ENCODE assay signal across 8 cellular contexts in the genomic region with DNA sequence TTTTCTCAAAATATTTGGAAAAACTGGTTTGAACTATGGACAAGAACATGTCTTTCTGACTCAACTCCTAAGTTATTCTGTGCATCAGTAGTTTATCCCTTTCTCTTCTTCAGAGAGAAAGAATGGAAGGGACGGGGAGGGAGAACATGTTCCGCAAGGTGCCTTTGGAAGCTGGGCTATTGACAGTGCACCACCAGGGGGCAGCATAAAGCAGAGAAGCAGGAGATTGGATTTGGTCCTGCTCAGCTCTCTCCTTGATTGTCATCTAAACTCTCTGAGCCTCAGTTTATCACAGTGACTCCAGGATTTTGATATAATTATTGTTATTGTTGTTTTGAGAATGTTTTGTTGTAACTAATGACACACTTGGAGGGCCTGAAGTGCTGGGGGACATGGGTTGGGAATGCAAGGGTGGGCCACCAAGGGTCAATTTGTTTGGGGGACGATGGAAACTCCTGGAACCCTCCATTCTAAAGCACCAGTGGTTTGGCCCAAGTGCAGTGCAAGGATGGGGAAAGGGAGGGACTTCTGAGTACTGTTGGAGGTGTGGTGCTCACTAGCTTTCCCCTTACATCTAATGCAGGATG. TPM values are rescaled to one million over a fixed set of nuclear protein-coding genes. Genes with fewer than 3 reads are reported as not detected.
A peak's percentile ranks its signal among the peaks of the same experiment; 100 is the strongest.
DNase-seq lines count a peak whose midpoint lies in the region; ATAC-seq, FAIRE-seq and TF ChIP-seq lines count a peak whose summit lies in the region.

No MANE protein-coding gene starts in this region.

- no peaks in the 10 kb centered on the region for H3K27me3 ChIP-seq in A673 (replicated peaks; ENCODE audit: insufficient read depth, low read depth, low read length, poor library complexity)
- no peaks in the 10 kb centered on the region for H3K27me3 ChIP-seq in Panc1 (ENCODE audit: control insufficient read depth, insufficient read depth, low read length)

- H3K4me3 ChIP-seq in A673 (ENCODE audit: low read depth, low read length, poor library complexity, severe bottlenecking) (no peak overlapping the region), Panc1 (ENCODE audit: low read depth in 2 of 2, low read length in 2 of 2) (no peak overlapping the region), fibroblast of mammary gland (ENCODE audit: control insufficient read depth, low read depth, low read length) (no peak overlapping the region)

- H3K4me1 Mint-ChIP-seq in activated T-cell treated with anti-CD3 and anti-CD28 coated beads, Interleukin-2, amount 50 U/mL, for 24 hours (ENCODE audit: low read depth), result no peaks in the 10 kb centered on the region
- H3K4me1 Mint-ChIP-seq in nephron progenitor cell, result no peaks in the 10 kb centered on the region

- H3K27me3 Mint-ChIP-seq in activated T-cell treated with anti-CD3 and anti-CD28 coated beads, Interleukin-2, amount 50 U/mL, for 24 hours, result peaks cover 2% of the 10 kb centered on the region
- H3K27me3 Mint-ChIP-seq in nephron progenitor cell (ENCODE audit: low read depth, poor library complexity), result no peaks in the 10 kb centered on the region

- peak; percentile 91 for ATAC-seq in Panc1
- no peak for ATAC-seq in stimulated activated naive CD8-positive, alpha-beta T cell treated with anti-CD3 and anti-CD28 coated beads, Interleukin-15, Interleukin-2, amounts not matched to agents 100 U/mL and 50 U/mL, for 24 hours

- H3K4me3 Mint-ChIP-seq in activated T-cell treated with anti-CD3 and anti-CD28 coated beads, Interleukin-2, amount 50 U/mL, for 24 hours, result no peak overlapping the region
- no peak overlapping the region for H3K4me3 Mint-ChIP-seq in nephron progenitor cell

- intact Hi-C loops in A673 (cut with micrococcal nuclease; ENCODE audit: unreplicated experiment), result loop anchor here (2.0 to 5.0 kb wide), 4 partner anchors 218 to 837 kb away; a partner anchor contains a TSS
- intact Hi-C loops in Panc1 (cut with micrococcal nuclease; ENCODE audit: unreplicated experiment), result loop anchor here (5.0 kb wide), 2 partner anchors 217 to 557 kb away; a partner anchor contains a TSS

- CTCF ChIA-PET in A673 (lab: Charles Lee), result interaction anchor here (0.5 to 1.3 kb wide), 3 partner anchors 45 to 217 kb away, joined by 3 to 10 read pairs (median 3); a partner anchor contains a TSS
- CTCF ChIA-PET in Panc1 (lab: Charles Lee), result interaction anchor here (0.6 to 0.7 kb wide), 2 partner anchors 56 to 1959 kb away, joined by 3 to 5 read pairs; no protein-coding TSS in a partner anchor

- H3K9me3 ChIP-seq in A673 (ENCODE audit: low read depth, low read length, poor library complexity, severe bottlenecking) (no peaks in the 10 kb centered on the region), Panc1 (ENCODE audit: control insufficient read depth, insufficient read depth, low read depth, low read length) (no peaks in the 10 kb centered on the region)

- H3K27ac ChIP-seq in A673 (ENCODE audit: low read depth, low read length, poor library complexity, severe bottlenecking) (no peak overlapping the region), Panc1 (ENCODE audit: low read length) (no peak overlapping the region)

- DNase-seq in A673 (ENCODE audit: low spot score) (peak; percentile 85), GM18507 (ENCODE audit: extremely low spot score, insufficient read length, low read depth) (peak; percentile 29), HTR-8/SVneo (ENCODE audit: insufficient read length, low spot score) (peak; percentile 70), Panc1 (ENCODE audit: low read depth, low spot score) (peak; percentile 74), fibroblast of mammary gland (ENCODE audit: low read depth) (peak; percentile 79), nephron progenitor cell (peak; percentile 89)
- DNase-seq in activated T-cell treated with anti-CD3 and anti-CD28 coated beads, Interleukin-2, amount 50 U/mL, for 24 hours, result peak; percentile 81
- peak; percentile 90 for DNase-seq in stimulated activated naive CD8-positive, alpha-beta T cell treated with anti-CD3 and anti-CD28 coated beads, Interleukin-15, Interleukin-2, amounts not matched to agents 100 U/mL and 50 U/mL, for 24 hours

- TF ChIP-seq CTCF in A673 (conservative IDR thresholded peaks at IDR 0.05; ENCODE audit: low read depth, low read length) (peak; percentile 97), Panc1 (IDR thresholded peaks at IDR 0.05) (peak; percentile 94), fibroblast of mammary gland (conservative IDR thresholded peaks at IDR 0.05; ENCODE audit: control insufficient read depth, insufficient read depth, low read depth, low read length) (peak; percentile 97), nephron progenitor cell (IDR thresholded peaks at IDR 0.05) (peak; percentile 92)

- in situ Hi-C loops in Panc1 (cut with HindIII; ENCODE audit: low pct_unique_long_range_greater_than_20kb, low sequenced_read_pairs), result no loop called here

- H3K36me3 ChIP-seq in A673 (ENCODE audit: insufficient read depth, low read length, poor library complexity, severe bottlenecking), result no peaks in the 10 kb centered on the region
- H3K36me3 ChIP-seq in Panc1 (ENCODE audit: control insufficient read depth, insufficient read depth, low read length), result no peaks in the 10 kb centered on the region

- peaks cover 14% of the 10 kb centered on the region for H3K36me3 Mint-ChIP-seq in activated T-cell treated with anti-CD3 and anti-CD28 coated beads, Interleukin-2, amount 50 U/mL, for 24 hours (ENCODE audit: low read depth)
- H3K36me3 Mint-ChIP-seq in nephron progenitor cell (ENCODE audit: low read depth), result peaks cover 25% of the 10 kb centered on the region

- H3K27ac Mint-ChIP-seq in activated T-cell treated with anti-CD3 and anti-CD28 coated beads, Interleukin-2, amount 50 U/mL, for 24 hours, result no peak overlapping the region
- no peak overlapping the region for H3K27ac Mint-ChIP-seq in nephron progenitor cell

- peak; percentile 74 for FAIRE-seq in GM18507 (lab: Jason Lieb, UNC)
- no peak for FAIRE-seq in HTR-8/SVneo (lab: Jason Lieb, UNC)

- no peaks in the 10 kb centered on the region for H3K9me3 Mint-ChIP-seq in activated T-cell treated with anti-CD3 and anti-CD28 coated beads, Interleukin-2, amount 50 U/mL, for 24 hours
- peaks cover 9% of the 10 kb centered on the region for H3K9me3 Mint-ChIP-seq in nephron progenitor cell

- POLR2A ChIA-PET in A673 (lab: Charles Lee; ENCODE audit: low non-redundant PET), result no interaction called here
- POLR2A ChIA-PET in Panc1 (lab: Charles Lee), result no interaction called here

- BruUV-seq in A673 (replicated peaks; lab: Mats Ljungman, UMichigan) (no TSS peak), Panc1 (replicated peaks; lab: Mats Ljungman, UMichigan) (no TSS peak)

- no peaks in the 10 kb centered on the region for H3K4me1 ChIP-seq in A673 (ENCODE audit: insufficient read depth, low read length, poor library complexity, severe bottlenecking)
- H3K4me1 ChIP-seq in Panc1 (ENCODE audit: control insufficient read depth, insufficient read depth, low read length), result no peaks in the 10 kb centered on the region

RNA-seq across cellular contexts. Expression of a gene that starts 45.3 kb away (rescaled TPM):
- total RNA-seq in A673 (2021) (59.3 TPM in 2 replicates), Panc1 (2021; ENCODE audit: unreplicated experiment) (120 TPM)
- 63.7 TPM for polyA plus RNA-seq in Panc1 (2012; ENCODE audit: insufficient read length)

Comparison
In these comparisons a context has a peak if more than half of its experiments do, and no peak if none do; other contexts are left out.
1. DNase-seq: peak in every context shown above with its lines; median percentile 90 in stimulated activated naive CD8-positive, alpha-beta T cell treated with anti-CD3 and anti-CD28 coated beads, Interleukin-15, Interleukin-2, amounts not matched to agents 100 U/mL and 50 U/mL, for 24 hours; 89 in nephron progenitor cell; 85 in A673; 81 in activated T-cell treated with anti-CD3 and anti-CD28 coated beads, Interleukin-2, amount 50 U/mL, for 24 hours; 79 in fibroblast of mammary gland; 74 in Panc1; 70 in HTR-8/SVneo; 29 in GM18507.